ENCODE assay signal across 8 cellular contexts in genomic region chr9:78235771-78236510, GRCh38. TPM values are rescaled to one million over a fixed set of nuclear protein-coding genes. Genes with fewer than 3 reads are reported as not detected.
DNase-seq lines count a peak whose midpoint lies in the region; TF ChIP-seq lines count a peak whose summit lies in the region.

CEP78 (plus strand) TSS chr9:78236075; CDS start chr9:78236351, 276 bp downstream.

- DNase-seq in HFFc6 = peak; percentile 85
- peak; percentile 93 for DNase-seq in NAMALWA (ENCODE audit: low spot score)
- DNase-seq in SKM-1 (lab: John Stamatoyannopoulos, UW; ENCODE audit: unreplicated experiment) = peak; percentile 8
- no peak for DNase-seq in glomerular endothelial cell (ENCODE audit: extremely low read depth, low read depth, low spot score)
- DNase-seq in occipital lobe (lab: John Stamatoyannopoulos, UW) = peak; percentile 85

- peak within 1 kb of the TSS; percentile 46 for H3K27ac ChIP-seq in temporal lobe (ENCODE audit: low read depth, low read length)

- no peaks in the 10 kb centered on the region; the same call in 1 of the 2 replicates for H3K27me3 Mint-ChIP-seq in HFFc6 (ENCODE audit: insufficient read depth)
- H3K27me3 Mint-ChIP-seq in activated naive CD4-positive, alpha-beta T cell treated with anti-CD3 and anti-CD28 coated beads, Interleukin-2, amount 50 U/mL, for 24 hours = no peaks in the 10 kb centered on the region

- peak within 1 kb of the TSS; percentile 81 for H3K4me3 ChIP-seq in GM08714 (ENCODE audit: low read length)

- peak within 1 kb of the TSS; percentile 96 for H3K27ac Mint-ChIP-seq in HFFc6
- peak within 1 kb of the TSS; percentile 99 for H3K27ac Mint-ChIP-seq in activated naive CD4-positive, alpha-beta T cell treated with anti-CD3 and anti-CD28 coated beads, Interleukin-2, amount 50 U/mL, for 24 hours

- H3K4me1 Mint-ChIP-seq in HFFc6 (ENCODE audit: low read depth) = peaks cover 16% of the 10 kb centered on the region
- peaks cover 35% of the 10 kb centered on the region for H3K4me1 Mint-ChIP-seq in activated naive CD4-positive, alpha-beta T cell treated with anti-CD3 and anti-CD28 coated beads, Interleukin-2, amount 50 U/mL, for 24 hours

- no peak for TF ChIP-seq CTCF in HFFc6 (IDR thresholded peaks at IDR 0.05)

- H3K9me3 Mint-ChIP-seq in HFFc6 = no peaks in the 10 kb centered on the region
- H3K9me3 Mint-ChIP-seq in activated naive CD4-positive, alpha-beta T cell treated with anti-CD3 and anti-CD28 coated beads, Interleukin-2, amount 50 U/mL, for 24 hours = no peaks in the 10 kb centered on the region

- peak within 1 kb of the TSS; percentile 66; the same call in 1 of the 2 replicates for H3K4me3 Mint-ChIP-seq in HFFc6
- no peak within 1 kb of the TSS for H3K4me3 Mint-ChIP-seq in activated naive CD4-positive, alpha-beta T cell treated with anti-CD3 and anti-CD28 coated beads, Interleukin-2, amount 50 U/mL, for 24 hours

- peaks cover 4% of the 10 kb centered on the region; the same call in 1 of the 2 replicates for H3K36me3 Mint-ChIP-seq in HFFc6 (ENCODE audit: low read depth)
- peaks cover 10% of the 10 kb centered on the region for H3K36me3 Mint-ChIP-seq in activated naive CD4-positive, alpha-beta T cell treated with anti-CD3 and anti-CD28 coated beads, Interleukin-2, amount 50 U/mL, for 24 hours

RNA-seq across cellular contexts. Expression of gene CEP78, which starts in this region (rescaled TPM):
- total RNA-seq in HFFc6 (2021; fragmentation: NEBNext Ultra II Directional; extraction: Animal tissue kit (Norgen Biotek cat#: 25700)) = 10 to 100 TPM; 19.4 to 27.5 (median 23.6) TPM
- 10.1 and 18.6 TPM in 2 replicates for total RNA-seq in glomerular endothelial cell
- 62.1 TPM for total RNA-seq in occipital lobe
- 41.3 TPM for total RNA-seq in temporal lobe
